1 cellular context compared by ENCODE assay signal in the genomic region with DNA sequence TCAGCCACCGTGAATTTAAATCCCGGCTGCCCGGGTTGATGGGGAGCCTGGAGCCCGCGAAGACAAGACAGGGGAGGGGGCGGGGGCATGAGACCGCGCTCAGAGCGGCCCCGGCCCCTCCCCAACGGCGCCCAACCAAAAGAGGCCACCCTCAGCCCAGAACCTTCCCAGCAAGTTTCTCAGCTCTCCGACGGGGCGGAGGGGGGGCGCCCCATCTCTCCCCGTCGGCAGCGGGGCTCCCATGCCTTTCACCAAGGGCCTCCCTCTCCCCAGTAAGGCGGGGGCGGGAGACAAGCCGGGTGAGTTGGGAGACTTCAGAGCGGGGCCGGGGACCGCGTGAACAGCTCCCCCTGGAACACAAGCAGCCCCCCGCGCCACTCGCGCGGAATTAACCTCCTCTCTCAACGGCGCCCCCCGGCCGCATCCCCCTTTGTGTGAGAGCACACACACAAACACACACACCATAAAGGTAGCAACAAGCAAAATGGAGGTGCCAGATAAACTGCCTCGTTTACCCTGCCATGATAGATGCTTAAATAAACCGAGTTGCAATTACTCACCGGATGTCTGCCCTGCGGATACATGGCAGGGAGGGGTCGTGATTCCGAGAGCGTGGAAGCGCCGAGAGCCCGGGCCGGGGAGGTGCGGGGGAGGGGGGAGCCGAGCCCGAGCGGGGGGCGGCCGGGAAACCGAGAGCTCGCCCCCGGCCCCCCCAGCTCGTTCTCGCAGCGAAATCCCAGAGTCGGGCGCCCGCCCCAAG.
A peak's percentile ranks its signal among the peaks of the same experiment; 100 is the strongest.
TF ChIP-seq lines count a peak whose summit lies in the region.

No MANE protein-coding gene starts in this region.

TF ChIP-seq in K562, 482 proteins besides CTCF, POLR2A, EP300 and RAD21 (continued from another document and continues in another):
- TF ChIP-seq, protein P1, sequence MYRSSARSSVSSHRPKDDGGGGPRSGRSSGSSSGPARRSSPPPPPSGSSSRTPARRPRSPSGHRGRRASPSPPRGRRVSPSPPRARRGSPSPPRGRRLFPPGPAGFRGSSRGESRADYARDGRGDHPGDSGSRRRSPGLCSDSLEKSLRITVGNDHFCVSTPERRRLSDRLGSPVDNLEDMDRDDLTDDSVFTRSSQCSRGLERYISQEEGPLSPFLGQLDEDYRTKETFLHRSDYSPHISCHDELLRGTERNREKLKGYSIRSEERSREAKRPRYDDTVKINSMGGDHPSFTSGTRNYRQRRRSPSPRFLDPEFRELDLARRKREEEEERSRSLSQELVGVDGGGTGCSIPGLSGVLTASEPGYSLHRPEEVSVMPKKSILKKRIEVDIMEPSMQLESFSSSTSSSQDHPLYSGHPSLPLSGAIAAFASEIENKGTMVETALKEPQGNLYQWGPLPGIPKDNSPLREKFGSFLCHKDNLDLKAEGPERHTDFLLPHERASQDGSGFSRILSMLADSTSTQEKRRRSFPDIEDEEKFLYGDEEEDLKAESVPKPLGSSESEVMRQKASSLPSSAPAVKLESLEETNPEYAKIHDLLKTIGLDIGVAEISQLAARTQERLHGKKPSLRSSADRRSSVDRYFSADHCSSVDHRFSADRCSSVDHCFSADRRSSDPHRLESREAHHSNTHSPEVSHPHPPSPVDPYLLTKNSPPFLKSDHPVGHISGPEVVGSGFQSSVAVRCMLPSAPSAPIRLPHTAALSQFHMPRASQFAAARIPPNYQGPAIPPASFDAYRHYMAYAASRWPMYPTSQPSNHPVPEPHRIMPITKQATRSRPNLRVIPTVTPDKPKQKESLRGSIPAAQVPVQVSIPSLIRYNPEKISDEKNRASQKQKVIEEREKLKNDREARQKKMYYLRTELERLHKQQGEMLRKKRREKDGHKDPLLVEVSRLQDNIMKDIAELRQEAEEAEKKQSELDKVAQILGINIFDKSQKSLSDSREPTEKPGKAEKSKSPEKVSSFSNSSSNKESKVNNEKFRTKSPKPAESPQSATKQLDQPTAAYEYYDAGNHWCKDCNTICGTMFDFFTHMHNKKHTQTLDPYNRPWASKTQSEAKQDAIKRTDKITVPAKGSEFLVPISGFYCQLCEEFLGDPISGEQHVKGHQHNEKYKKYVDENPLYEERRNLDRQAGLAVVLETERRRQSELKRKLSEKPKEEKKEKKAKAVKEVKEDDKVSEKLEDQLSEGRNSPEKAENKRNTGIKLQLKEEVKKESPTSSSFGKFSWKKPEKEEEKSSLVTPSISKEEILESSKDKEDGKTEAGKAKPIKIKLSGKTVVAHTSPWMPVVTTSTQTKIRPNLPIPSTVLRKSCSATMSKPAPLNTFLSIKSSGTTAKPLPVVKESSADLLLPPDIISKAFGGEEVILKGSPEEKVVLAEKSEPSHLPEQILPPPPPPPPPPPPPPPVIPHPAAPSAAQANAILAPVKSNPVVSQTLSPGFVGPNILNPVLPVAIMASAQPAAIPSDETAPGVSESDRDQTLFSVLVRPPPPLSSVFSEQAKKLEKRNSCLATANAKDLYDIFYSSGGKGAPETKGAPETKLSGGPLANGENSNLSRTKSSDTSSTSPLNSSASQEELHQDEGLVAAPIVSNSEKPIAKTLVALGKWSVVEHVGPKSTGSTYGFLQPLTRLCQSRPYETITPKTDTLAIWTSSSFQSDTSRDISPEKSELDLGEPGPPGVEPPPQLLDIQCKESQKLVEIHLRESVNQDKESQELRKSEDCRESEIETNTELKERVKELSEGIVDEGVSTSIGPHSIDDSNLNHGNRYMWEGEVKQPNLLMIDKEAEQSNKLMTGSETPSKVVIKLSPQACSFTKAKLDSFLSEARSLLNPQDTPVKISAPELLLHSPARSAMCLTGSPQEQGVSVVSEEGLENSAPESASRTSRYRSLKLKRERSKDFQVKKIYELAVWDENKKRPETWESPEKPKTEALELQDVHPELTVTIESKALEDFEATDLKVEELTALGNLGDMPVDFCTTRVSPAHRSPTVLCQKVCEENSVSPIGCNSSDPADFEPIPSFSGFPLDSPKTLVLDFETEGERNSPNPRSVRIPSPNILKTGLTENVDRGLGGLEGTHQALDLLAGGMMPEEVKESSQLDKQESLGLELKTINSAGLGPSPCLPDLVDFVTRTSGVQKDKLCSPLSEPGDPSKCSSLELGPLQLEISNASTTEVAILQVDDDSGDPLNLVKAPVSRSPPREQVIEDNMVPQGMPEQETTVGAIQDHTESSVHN (IDR thresholded peaks at IDR 0.05; ENCODE audit: borderline replicate concordance in 1 of 2, low read depth in 1 of 2), result no peak
- TF ChIP-seq ELF4 (CRISPR knock-in tag; IDR thresholded peaks at IDR 0.05) (no peak), GABPB2 (CRISPR knock-in tag; conservative IDR thresholded peaks at IDR 0.05) (no peak), GATAD2A (IDR thresholded peaks at IDR 0.05) (0 out of 2 replicates have a peak, but pooled peaks have one; percentile 16), NCOA6 (IDR thresholded peaks at IDR 0.05) (peak; percentile 33; the same call in 1 of the 2 replicates), CBX8 (IDR thresholded peaks at IDR 0.05; ENCODE audit: borderline replicate concordance, extremely low read depth, low read depth, low read length, poor library complexity, severe bottlenecking) (no peak), ZNF165 (CRISPR knock-in tag; IDR thresholded peaks at IDR 0.05; ENCODE audit: borderline replicate concordance) (no peak), CEBPB (tag; IDR thresholded peaks at IDR 0.05) (no peak), SMAD1 (IDR thresholded peaks at IDR 0.05; ENCODE audit: low read depth, low read length, partially characterized antibody) (peak; percentile 26), NCOA1 (IDR thresholded peaks at IDR 0.05; ENCODE audit: low read depth) (no peak), HNRNPL (IDR thresholded peaks at IDR 0.05; ENCODE audit: low read depth, low read length) (no peak), CBX1 (IDR thresholded peaks at IDR 0.05; ENCODE audit: low read depth) (no peak), NR1H2 (CRISPR knock-in tag; IDR thresholded peaks at IDR 0.05) (no peak), GABPB1 (CRISPR knock-in tag; IDR thresholded peaks at IDR 0.05) (no peak), FUS (optimal IDR thresholded peaks at IDR 0.05; ENCODE audit: low read depth, low read length) (no peak), CHD1 (IDR thresholded peaks at IDR 0.05; ENCODE audit: low read length) (peak; percentile 52), MAZ (CRISPR knock-in tag; conservative IDR thresholded peaks at IDR 0.05 in 1 of 2, IDR thresholded peaks at IDR 0.05 in 1 of 2) (peak; percentile 18; a peak in 1 of 4 replicates), ETV1 (tag; conservative IDR thresholded peaks at IDR 0.05; ENCODE audit: low read depth) (peak; percentile 34; the same call in 1 of the 2 replicates), ZNF79 (CRISPR knock-in tag; IDR thresholded peaks at IDR 0.05; ENCODE audit: low read depth) (no peak), ZNF217 (CRISPR knock-in tag; IDR thresholded peaks at IDR 0.05) (no peak), MCM2 (IDR thresholded peaks at IDR 0.05; ENCODE audit: low read depth) (no peak), NR2C2 (CRISPR knock-in tag; IDR thresholded peaks at IDR 0.05) (no peak), NR2C2 (tag; IDR thresholded peaks at IDR 0.05) (no peak)
- TF ChIP-seq, protein P2, sequence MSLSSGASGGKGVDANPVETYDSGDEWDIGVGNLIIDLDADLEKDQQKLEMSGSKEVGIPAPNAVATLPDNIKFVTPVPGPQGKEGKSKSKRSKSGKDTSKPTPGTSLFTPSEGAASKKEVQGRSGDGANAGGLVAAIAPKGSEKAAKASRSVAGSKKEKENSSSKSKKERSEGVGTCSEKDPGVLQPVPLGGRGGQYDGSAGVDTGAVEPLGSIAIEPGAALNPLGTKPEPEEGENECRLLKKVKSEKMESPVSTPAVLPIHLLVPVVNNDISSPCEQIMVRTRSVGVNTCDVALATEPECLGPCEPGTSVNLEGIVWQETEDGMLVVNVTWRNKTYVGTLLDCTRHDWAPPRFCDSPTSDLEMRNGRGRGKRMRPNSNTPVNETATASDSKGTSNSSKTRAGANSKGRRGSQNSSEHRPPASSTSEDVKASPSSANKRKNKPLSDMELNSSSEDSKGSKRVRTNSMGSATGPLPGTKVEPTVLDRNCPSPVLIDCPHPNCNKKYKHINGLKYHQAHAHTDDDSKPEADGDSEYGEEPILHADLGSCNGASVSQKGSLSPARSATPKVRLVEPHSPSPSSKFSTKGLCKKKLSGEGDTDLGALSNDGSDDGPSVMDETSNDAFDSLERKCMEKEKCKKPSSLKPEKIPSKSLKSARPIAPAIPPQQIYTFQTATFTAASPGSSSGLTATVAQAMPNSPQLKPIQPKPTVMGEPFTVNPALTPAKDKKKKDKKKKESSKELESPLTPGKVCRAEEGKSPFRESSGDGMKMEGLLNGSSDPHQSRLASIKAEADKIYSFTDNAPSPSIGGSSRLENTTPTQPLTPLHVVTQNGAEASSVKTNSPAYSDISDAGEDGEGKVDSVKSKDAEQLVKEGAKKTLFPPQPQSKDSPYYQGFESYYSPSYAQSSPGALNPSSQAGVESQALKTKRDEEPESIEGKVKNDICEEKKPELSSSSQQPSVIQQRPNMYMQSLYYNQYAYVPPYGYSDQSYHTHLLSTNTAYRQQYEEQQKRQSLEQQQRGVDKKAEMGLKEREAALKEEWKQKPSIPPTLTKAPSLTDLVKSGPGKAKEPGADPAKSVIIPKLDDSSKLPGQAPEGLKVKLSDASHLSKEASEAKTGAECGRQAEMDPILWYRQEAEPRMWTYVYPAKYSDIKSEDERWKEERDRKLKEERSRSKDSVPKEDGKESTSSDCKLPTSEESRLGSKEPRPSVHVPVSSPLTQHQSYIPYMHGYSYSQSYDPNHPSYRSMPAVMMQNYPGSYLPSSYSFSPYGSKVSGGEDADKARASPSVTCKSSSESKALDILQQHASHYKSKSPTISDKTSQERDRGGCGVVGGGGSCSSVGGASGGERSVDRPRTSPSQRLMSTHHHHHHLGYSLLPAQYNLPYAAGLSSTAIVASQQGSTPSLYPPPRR (CRISPR knock-in tag; IDR thresholded peaks at IDR 0.05; ENCODE audit: borderline replicate concordance), result no peak
- TF ChIP-seq, protein P3, sequence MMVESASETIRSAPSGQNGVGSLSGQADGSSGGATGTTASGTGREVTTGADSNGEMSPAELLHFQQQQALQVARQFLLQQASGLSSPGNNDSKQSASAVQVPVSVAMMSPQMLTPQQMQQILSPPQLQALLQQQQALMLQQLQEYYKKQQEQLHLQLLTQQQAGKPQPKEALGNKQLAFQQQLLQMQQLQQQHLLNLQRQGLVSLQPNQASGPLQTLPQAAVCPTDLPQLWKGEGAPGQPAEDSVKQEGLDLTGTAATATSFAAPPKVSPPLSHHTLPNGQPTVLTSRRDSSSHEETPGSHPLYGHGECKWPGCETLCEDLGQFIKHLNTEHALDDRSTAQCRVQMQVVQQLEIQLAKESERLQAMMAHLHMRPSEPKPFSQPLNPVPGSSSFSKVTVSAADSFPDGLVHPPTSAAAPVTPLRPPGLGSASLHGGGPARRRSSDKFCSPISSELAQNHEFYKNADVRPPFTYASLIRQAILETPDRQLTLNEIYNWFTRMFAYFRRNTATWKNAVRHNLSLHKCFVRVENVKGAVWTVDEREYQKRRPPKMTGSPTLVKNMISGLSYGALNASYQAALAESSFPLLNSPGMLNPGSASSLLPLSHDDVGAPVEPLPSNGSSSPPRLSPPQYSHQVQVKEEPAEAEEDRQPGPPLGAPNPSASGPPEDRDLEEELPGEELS (CRISPR knock-in tag; IDR thresholded peaks at IDR 0.05; ENCODE audit: borderline replicate concordance), result no peak
- TF ChIP-seq, protein P4, sequence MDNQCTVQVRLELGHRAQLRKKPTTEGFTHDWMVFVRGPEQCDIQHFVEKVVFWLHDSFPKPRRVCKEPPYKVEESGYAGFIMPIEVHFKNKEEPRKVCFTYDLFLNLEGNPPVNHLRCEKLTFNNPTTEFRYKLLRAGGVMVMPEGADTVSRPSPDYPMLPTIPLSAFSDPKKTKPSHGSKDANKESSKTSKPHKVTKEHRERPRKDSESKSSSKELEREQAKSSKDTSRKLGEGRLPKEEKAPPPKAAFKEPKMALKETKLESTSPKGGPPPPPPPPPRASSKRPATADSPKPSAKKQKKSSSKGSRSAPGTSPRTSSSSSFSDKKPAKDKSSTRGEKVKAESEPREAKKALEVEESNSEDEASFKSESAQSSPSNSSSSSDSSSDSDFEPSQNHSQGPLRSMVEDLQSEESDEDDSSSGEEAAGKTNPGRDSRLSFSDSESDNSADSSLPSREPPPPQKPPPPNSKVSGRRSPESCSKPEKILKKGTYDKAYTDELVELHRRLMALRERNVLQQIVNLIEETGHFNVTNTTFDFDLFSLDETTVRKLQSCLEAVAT (IDR thresholded peaks at IDR 0.05), result no peak
- TF ChIP-seq, protein P5, sequence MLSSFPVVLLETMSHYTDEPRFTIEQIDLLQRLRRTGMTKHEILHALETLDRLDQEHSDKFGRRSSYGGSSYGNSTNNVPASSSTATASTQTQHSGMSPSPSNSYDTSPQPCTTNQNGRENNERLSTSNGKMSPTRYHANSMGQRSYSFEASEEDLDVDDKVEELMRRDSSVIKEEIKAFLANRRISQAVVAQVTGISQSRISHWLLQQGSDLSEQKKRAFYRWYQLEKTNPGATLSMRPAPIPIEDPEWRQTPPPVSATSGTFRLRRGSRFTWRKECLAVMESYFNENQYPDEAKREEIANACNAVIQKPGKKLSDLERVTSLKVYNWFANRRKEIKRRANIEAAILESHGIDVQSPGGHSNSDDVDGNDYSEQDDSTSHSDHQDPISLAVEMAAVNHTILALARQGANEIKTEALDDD (IDR thresholded peaks at IDR 0.05), result no peak
- TF ChIP-seq, protein P6, sequence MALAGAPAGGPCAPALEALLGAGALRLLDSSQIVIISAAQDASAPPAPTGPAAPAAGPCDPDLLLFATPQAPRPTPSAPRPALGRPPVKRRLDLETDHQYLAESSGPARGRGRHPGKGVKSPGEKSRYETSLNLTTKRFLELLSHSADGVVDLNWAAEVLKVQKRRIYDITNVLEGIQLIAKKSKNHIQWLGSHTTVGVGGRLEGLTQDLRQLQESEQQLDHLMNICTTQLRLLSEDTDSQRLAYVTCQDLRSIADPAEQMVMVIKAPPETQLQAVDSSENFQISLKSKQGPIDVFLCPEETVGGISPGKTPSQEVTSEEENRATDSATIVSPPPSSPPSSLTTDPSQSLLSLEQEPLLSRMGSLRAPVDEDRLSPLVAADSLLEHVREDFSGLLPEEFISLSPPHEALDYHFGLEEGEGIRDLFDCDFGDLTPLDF (CRISPR knock-in tag; IDR thresholded peaks at IDR 0.05), result no peak
- TF ChIP-seq, protein P7, sequence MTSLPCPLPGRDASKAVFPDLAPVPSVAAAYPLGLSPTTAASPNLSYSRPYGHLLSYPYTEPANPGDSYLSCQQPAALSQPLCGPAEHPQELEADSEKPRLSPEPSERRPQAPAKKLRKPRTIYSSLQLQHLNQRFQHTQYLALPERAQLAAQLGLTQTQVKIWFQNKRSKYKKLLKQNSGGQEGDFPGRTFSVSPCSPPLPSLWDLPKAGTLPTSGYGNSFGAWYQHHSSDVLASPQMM (CRISPR knock-in tag; IDR thresholded peaks at IDR 0.05), result no peak
- TF ChIP-seq, protein P8, sequence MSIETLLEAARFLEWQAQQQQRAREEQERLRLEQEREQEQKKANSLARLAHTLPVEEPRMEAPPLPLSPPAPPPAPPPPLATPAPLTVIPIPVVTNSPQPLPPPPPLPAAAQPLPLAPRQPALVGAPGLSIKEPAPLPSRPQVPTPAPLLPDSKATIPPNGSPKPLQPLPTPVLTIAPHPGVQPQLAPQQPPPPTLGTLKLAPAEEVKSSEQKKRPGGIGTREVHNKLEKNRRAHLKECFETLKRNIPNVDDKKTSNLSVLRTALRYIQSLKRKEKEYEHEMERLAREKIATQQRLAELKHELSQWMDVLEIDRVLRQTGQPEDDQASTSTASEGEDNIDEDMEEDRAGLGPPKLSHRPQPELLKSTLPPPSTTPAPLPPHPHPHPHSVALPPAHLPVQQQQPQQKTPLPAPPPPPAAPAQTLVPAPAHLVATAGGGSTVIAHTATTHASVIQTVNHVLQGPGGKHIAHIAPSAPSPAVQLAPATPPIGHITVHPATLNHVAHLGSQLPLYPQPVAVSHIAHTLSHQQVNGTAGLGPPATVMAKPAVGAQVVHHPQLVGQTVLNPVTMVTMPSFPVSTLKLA (conservative IDR thresholded peaks at IDR 0.05), result peak in 1 of 2 experiments; percentile 33; a peak in 1 of 4 replicates
